ENCODE assay signal across 12 cellular contexts in the genomic region with DNA sequence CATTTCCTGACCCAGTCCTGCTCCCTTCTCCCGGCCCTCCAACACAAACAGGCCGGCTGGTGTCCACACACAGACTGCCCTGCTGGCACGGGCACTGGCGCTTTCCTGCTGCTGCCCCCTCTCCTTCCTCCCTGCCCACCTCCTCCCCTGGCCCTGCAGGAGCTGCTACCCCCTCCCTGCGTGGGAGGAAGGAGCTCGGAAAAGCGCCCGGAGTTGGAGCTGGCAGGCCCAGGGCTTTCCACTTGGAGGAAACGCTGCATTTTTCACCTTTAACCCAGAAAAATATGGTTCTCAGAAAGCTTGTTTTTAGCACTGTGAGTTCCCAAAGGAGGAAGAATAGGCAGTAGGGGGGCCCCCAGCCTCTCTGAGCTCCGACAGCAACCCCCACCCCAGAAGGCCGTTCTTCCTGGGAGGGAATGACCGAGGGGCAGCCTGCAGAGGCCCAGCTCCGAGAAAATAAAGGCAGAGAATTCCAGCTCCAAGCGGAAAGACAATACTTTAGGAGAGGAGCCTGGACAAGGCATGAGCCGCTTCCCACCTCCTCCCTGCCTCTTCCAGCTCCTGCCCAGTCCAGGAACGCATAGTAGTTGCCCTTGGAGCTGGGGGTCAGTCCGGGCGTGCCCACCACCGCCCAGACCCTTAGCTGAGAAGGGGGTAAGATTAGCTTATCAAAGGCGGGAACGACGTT.
DNase-seq lines count a peak whose midpoint lies in the region; ATAC-seq and TF ChIP-seq lines count a peak whose summit lies in the region.
"Had no signal": no experiment of that assay in that cellular context is flagged by ENCODE, and none has a peak within 500 bp of the region (broad histone marks: within the 10 kb centered on the region; RNA-seq: fewer than 3 reads in every experiment).

No MANE protein-coding gene starts in this region.

- H3K4me3 ChIP-seq in mammary epithelial cell (replicated peaks in 1 of 3; ENCODE audit: insufficient read depth in 1 of 3, low read depth in 2 of 3, low read length in 3 of 3): no peak overlapping the region

- WGBS in mammary epithelial cell (ENCODE audit: low coverage, missing lambda C conversion rate): 45% methylated on average over 16 of the region's 22 CpGs

- H3K9ac ChIP-seq in mammary epithelial cell (ENCODE audit: insufficient read depth, low read length): no peak overlapping the region

- dilution Hi-C loops in mammary epithelial cell (cut with HindIII; ENCODE audit: low sequenced_read_pairs): no loop called here

- peak overlapping the region; percentile 6 for H3K27ac ChIP-seq in mammary epithelial cell (ENCODE audit: insufficient read depth, low read depth, low read length)
- H3K27ac ChIP-seq: WERI-Rb-1 had no signal

- H3K36me3 ChIP-seq in mammary epithelial cell (ENCODE audit: insufficient read depth, low read length): no peaks in the 10 kb centered on the region

- intact Hi-C loops in mammary epithelial cell (cut with micrococcal nuclease): no loop called here

- in situ Hi-C loops in mammary epithelial cell (cut with MboI; ENCODE audit: low sequenced_read_pairs in 2 of 2): no loop called here

- no peaks in the 10 kb centered on the region for H3K79me2 ChIP-seq in mammary epithelial cell (ENCODE audit: insufficient read depth, low read length)

- peak overlapping the region; percentile 59 for H3K4me2 ChIP-seq in mammary epithelial cell (ENCODE audit: insufficient read depth, low read depth, low read length)

- DNase-seq in EH (ENCODE audit: low read depth): peak; percentile 57
- no peak for DNase-seq in mammary epithelial cell
- DNase-seq in inferior parietal cortex (ENCODE audit: extremely low spot score): peak; percentile 18
- DNase-seq in renal cortical epithelial cell (ENCODE audit: low read depth): peak; percentile 25
- DNase-seq in NCI-H1092 treated with DMSO at 0.1 percent for 48 hours (lab: John Stamatoyannopoulos, UW): no peak
- DNase-seq in LoVo (ENCODE audit: low spot score): no peak
- DNase-seq in NCI-H510A treated with DMSO at 0.1 percent for 48 hours (lab: John Stamatoyannopoulos, UW): no peak
- DNase-seq: CD4-positive, CD25-positive, alpha-beta regulatory T cell; central memory CD4-positive, alpha-beta T cell; NCI-H2107; WERI-Rb-1 had no signal

- no peaks in the 10 kb centered on the region for H4K20me1 ChIP-seq in mammary epithelial cell (ENCODE audit: insufficient read depth, low read length)

- CTCF ChIA-PET in mammary epithelial cell (lab: Charles Lee; ENCODE audit: low non-redundant PET): interaction anchor here (0.9 kb wide), 1 partner anchor 26 kb away, joined by 3 read pairs; no protein-coding TSS in a partner anchor

- ATAC-seq in HG02981 (IDR thresholded peaks at IDR 0.05; ENCODE audit: unreplicated experiment): no peak

- no peak for TF ChIP-seq CTCF in mammary epithelial cell (conservative IDR thresholded peaks at IDR 0.05 in 1 of 2, IDR thresholded peaks at IDR 0.05 in 1 of 2; ENCODE audit: extremely low read depth in 1 of 2, insufficient read depth in 1 of 2, low read depth in 1 of 2, low read length in 2 of 2)

- H2AFZ ChIP-seq in mammary epithelial cell (ENCODE audit: low read depth, low read length): peak overlapping the region; percentile 88

- no TSS peak for BruUV-seq in mammary epithelial cell (replicated peaks; lab: Mats Ljungman, UMichigan)

- H3K4me1 ChIP-seq in mammary epithelial cell (ENCODE audit: insufficient read depth, low read length): peaks cover 66% of the 10 kb centered on the region

- H3K27me3 ChIP-seq in mammary epithelial cell (ENCODE audit: insufficient read depth, low read length): no peaks in the 10 kb centered on the region

- H3K9me3 ChIP-seq in mammary epithelial cell (replicated peaks; ENCODE audit: insufficient read depth, low read length): no peaks in the 10 kb centered on the region

Comparison
In these comparisons a context has a peak if more than half of its experiments do, and no peak if none do; other contexts are left out.
1. DNase-seq: peak in EH (single experiment), inferior parietal cortex (single experiment) and renal cortical epithelial cell (single experiment); none in mammary epithelial cell (single experiment), NCI-H1092 treated with DMSO at 0.1 percent for 48 hours (single experiment), LoVo (single experiment) and NCI-H510A treated with DMSO at 0.1 percent for 48 hours (single experiment).